8 cellular contexts compared by ENCODE assay signal in genomic region chr7:137981668-137982067, GRCh38. TPM values are rescaled to one million over a fixed set of nuclear protein-coding genes. Genes with fewer than 3 reads are reported as not detected.
DNase-seq lines count a peak whose midpoint lies in the region; ATAC-seq and TF ChIP-seq lines count a peak whose summit lies in the region.

No MANE protein-coding gene starts in this region.

- peaks cover 70% of the 10 kb centered on the region for H3K36me3 ChIP-seq in OCI-LY7 (ENCODE audit: insufficient read depth, low read length)
- no peaks in the 10 kb centered on the region for H3K36me3 ChIP-seq in stomach smooth muscle (ENCODE audit: control insufficient read depth in 2 of 2, insufficient read depth in 2 of 2, low read length in 2 of 2)
- no peaks in the 10 kb centered on the region for H3K36me3 ChIP-seq in WERI-Rb-1

- peak overlapping the region; percentile 40 for H3K4me2 ChIP-seq in OCI-LY7 (ENCODE audit: low read length)

- H3K9me3 ChIP-seq in OCI-LY7 (ENCODE audit: low read length): peaks cover 27% of the 10 kb centered on the region
- H3K9me3 ChIP-seq in stomach smooth muscle (ENCODE audit: control insufficient read depth in 2 of 2, low read length in 2 of 2): no peaks in the 10 kb centered on the region
- no peaks in the 10 kb centered on the region for H3K9me3 ChIP-seq in WERI-Rb-1 (ENCODE audit: severe bottlenecking)

- DNase-seq in OCI-LY7 (ENCODE audit: low spot score) (peak; percentile 60), WERI-Rb-1 (no peak), HT-29 (ENCODE audit: low spot score) (no peak), activated T-cell treated with anti-CD3 and anti-CD28 coated beads for 4 hours (no peak)
- DNase-seq in activated CD4-positive, alpha-beta T cell treated with anti-CD3 and anti-CD28 coated beads, Interleukin-2, amount 50 U/mL, for 1 hour: no peak

- no peaks in the 10 kb centered on the region for H4K20me1 ChIP-seq in OCI-LY7 (ENCODE audit: insufficient read depth, low read length)

- no peak overlapping the region for H3K9ac ChIP-seq in stomach smooth muscle (ENCODE audit: low read length in 2 of 2)

- no peaks in the 10 kb centered on the region for H3K9me2 ChIP-seq in OCI-LY7 (ENCODE audit: insufficient read depth, low read length)

- CTCF ChIA-PET in OCI-LY7 (lab: Charles Lee; ENCODE audit: unreplicated experiment): interaction anchor here (0.6 to 1.1 kb wide), 3 partner anchors 17 to 42 kb away, joined by 3 to 4 read pairs (median 3); no protein-coding TSS in a partner anchor

- POLR2A ChIA-PET in OCI-LY7 (lab: Charles Lee): interaction anchor here (0.9 to 5.3 kb wide), 8 partner anchors 10 to 75 kb away, joined by 3 to 65 read pairs (median 6); partner anchors contain the start of gene CREB3L2

- H3K4me3 ChIP-seq in OCI-LY7 (ENCODE audit: low read depth, low read length, poor library complexity, severe bottlenecking): peak overlapping the region; percentile 40
- no peak overlapping the region for H3K4me3 ChIP-seq in stomach smooth muscle (ENCODE audit: low read length in 2 of 2)
- H3K4me3 ChIP-seq in WERI-Rb-1 (ENCODE audit: low read depth, low read length): no peak overlapping the region

- H3K27ac ChIP-seq in OCI-LY7 (ENCODE audit: low read depth, low read length, poor library complexity, severe bottlenecking) (peak overlapping the region; percentile 69), stomach smooth muscle (ENCODE audit: low read length) (peak overlapping the region; percentile 49), WERI-Rb-1 (no peak overlapping the region)

- H3K79me2 ChIP-seq in OCI-LY7 (ENCODE audit: insufficient read depth, low read depth, low read length): peaks cover 45% of the 10 kb centered on the region

- H2AFZ ChIP-seq in OCI-LY7 (ENCODE audit: low read length): no peak overlapping the region

- no TSS peak for BruUV-seq in OCI-LY7 (replicated peaks; lab: Mats Ljungman, UMichigan)

- intact Hi-C loops in OCI-LY7 (cut with micrococcal nuclease; ENCODE audit: unreplicated experiment): no loop called here

- TF ChIP-seq CTCF in OCI-LY7 (conservative IDR thresholded peaks at IDR 0.05; ENCODE audit: low read length) (no peak), WERI-Rb-1 (IDR thresholded peaks at IDR 0.05; ENCODE audit: low read depth, low read length) (no peak)

- H3K4me1 ChIP-seq in OCI-LY7 (ENCODE audit: insufficient read depth, low read length, poor library complexity, severe bottlenecking) (peaks cover 57% of the 10 kb centered on the region), stomach smooth muscle (ENCODE audit: control insufficient read depth, insufficient read depth, low read length) (peaks cover 74% of the 10 kb centered on the region)

- H3K27me3 ChIP-seq in stomach smooth muscle (ENCODE audit: control insufficient read depth in 1 of 2, insufficient read depth in 2 of 2, low read length in 2 of 2): no peaks in the 10 kb centered on the region
- H3K27me3 ChIP-seq in WERI-Rb-1 (ENCODE audit: insufficient read depth, low read depth, severe bottlenecking): no peaks in the 10 kb centered on the region

- peak; percentile 66 for ATAC-seq in GM18909 (IDR thresholded peaks at IDR 0.05; ENCODE audit: poor library complexity, unreplicated experiment)
- ATAC-seq in HG02759 (IDR thresholded peaks at IDR 0.05; ENCODE audit: unreplicated experiment): peak; percentile 67

RNA-seq across cellular contexts. Expression of gene CREB3L2, which starts 20.2 kb away (rescaled TPM):
- total RNA-seq in OCI-LY7 (2014; rRNA removed; shearing (Covaris generic)): 22.7 and 35.4 TPM in 2 replicates
- total RNA-seq in OCI-LY7 (2022): 79.0 and 95.7 TPM in 2 replicates
- 3.2 and 4.1 TPM in 2 replicates for total RNA-seq in HT-29 (2014; rRNA removed; shearing (Covaris generic))
